Comparison of ENCODE assay signal across 1 cellular context in the genomic region with DNA sequence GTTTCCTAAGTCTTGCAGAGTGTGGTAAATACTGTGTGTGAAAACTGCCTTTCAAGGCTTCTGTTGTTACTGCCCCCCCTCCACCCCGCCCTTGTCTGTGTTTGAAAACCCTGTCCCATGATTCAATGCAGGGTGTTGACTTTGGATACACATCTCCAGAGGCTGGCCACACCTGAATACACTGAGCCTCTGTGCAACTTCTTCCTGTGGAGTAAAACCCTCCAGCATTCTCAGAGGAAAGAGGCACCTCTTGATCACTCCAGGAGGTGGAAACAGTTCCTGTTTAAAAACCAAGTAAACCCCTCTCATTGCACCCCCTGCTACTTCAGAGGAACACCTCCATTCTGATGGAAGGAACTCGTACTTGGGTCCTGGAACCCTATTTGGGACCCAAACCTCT.
TF ChIP-seq lines count a peak whose summit lies in the region.

No MANE protein-coding gene starts in this region.

TF ChIP-seq in HEK293, 187 proteins besides CTCF, POLR2A, EP300 and RAD21 (continued from another document):
- TF ChIP-seq, protein P1, sequence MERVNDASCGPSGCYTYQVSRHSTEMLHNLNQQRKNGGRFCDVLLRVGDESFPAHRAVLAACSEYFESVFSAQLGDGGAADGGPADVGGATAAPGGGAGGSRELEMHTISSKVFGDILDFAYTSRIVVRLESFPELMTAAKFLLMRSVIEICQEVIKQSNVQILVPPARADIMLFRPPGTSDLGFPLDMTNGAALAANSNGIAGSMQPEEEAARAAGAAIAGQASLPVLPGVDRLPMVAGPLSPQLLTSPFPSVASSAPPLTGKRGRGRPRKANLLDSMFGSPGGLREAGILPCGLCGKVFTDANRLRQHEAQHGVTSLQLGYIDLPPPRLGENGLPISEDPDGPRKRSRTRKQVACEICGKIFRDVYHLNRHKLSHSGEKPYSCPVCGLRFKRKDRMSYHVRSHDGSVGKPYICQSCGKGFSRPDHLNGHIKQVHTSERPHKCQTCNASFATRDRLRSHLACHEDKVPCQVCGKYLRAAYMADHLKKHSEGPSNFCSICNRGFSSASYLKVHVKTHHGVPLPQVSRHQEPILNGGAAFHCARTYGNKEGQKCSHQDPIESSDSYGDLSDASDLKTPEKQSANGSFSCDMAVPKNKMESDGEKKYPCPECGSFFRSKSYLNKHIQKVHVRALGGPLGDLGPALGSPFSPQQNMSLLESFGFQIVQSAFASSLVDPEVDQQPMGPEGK (tag by site-specific recombination; IDR thresholded peaks at IDR 0.05) = no peak
- TF ChIP-seq ZFHX2 (tag by site-specific recombination; conservative IDR thresholded peaks at IDR 0.05) (no peak), ZNF10 (tag by site-specific recombination; IDR thresholded peaks at IDR 0.05) (no peak), ZNF140 (tag by site-specific recombination; IDR thresholded peaks at IDR 0.05) (no peak), SCRT2 (tag by site-specific recombination; IDR thresholded peaks at IDR 0.05) (no peak), ZFP37 (tag by site-specific recombination; IDR thresholded peaks at IDR 0.05) (no peak)
- TF ChIP-seq, protein P2, sequence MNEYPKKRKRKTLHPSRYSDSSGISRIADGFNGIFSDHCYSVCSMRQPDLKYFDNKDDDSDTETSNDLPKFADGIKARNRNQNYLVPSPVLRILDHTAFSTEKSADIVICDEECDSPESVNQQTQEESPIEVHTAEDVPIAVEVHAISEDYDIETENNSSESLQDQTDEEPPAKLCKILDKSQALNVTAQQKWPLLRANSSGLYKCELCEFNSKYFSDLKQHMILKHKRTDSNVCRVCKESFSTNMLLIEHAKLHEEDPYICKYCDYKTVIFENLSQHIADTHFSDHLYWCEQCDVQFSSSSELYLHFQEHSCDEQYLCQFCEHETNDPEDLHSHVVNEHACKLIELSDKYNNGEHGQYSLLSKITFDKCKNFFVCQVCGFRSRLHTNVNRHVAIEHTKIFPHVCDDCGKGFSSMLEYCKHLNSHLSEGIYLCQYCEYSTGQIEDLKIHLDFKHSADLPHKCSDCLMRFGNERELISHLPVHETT (tag by site-specific recombination; IDR thresholded peaks at IDR 0.05) = no peak
